In genomic region chr1:203657735-203658134, GRCh38 we compare ENCODE assay signal across 22 cellular contexts. TPM values are rescaled to one million over a fixed set of nuclear protein-coding genes. Genes with fewer than 3 reads are reported as not detected.
DNase-seq lines count a peak whose midpoint lies in the region; ATAC-seq and TF ChIP-seq lines count a peak whose summit lies in the region.
"Had no signal": no experiment of that assay in that cellular context is flagged by ENCODE, and none has a peak within 500 bp of the region (broad histone marks: within the 10 kb centered on the region; RNA-seq: fewer than 3 reads in every experiment).

No MANE protein-coding gene starts in this region.

- ATAC-seq in GM19395 (IDR thresholded peaks at IDR 0.05; ENCODE audit: unreplicated experiment) = no peak
- ATAC-seq: left lung, psoas muscle had no signal

- 80 to 88% methylated on average over 6 to 10 of the region's 10 CpGs for WGBS in transverse colon (ENCODE audit: low coverage in 1 of 2), 2 donors

- in situ Hi-C loops in transverse colon (cut with MboI; ENCODE audit: low pct_ligation_motif_present in 1 of 4, low pct_unique_long_range_greater_than_20kb in 1 of 4, low sequenced_read_pairs in 3 of 4) = no loop called here

- TF ChIP-seq POLR2A in transverse colon (IDR thresholded peaks at IDR 0.05) = no peak

- no peaks in the 10 kb centered on the region for H3K9me3 ChIP-seq in transverse colon
- H3K9me3 ChIP-seq: BE2C, left lung, psoas muscle, upper lobe of left lung had no signal

- CTCF ChIA-PET in activated CD4-positive, alpha-beta memory T cell treated with anti-CD3 and anti-CD28 coated beads for 36 hours (lab: Charles Lee) = no interaction called here

- DNase-seq in activated T-cell treated with anti-CD3 and anti-CD28 coated beads, Interleukin-2, amount 50 U/mL, for 24 hours = no peak
- no peak for DNase-seq in activated T-cell treated with anti-CD3 and anti-CD28 coated beads, Interleukin-2, amount 50 U/mL, for 1 hour
- no peak for DNase-seq in activated CD4-positive, alpha-beta memory T cell treated with anti-CD3 and anti-CD28 coated beads for 36 hours
- DNase-seq in immature natural killer cell = no peak
- DNase-seq in transverse colon = no peak
- DNase-seq in GF-D8 (lab: John Stamatoyannopoulos, UW) = no peak
- no peak for DNase-seq in H7
- DNase-seq: activated CD4-positive, alpha-beta T cell treated with anti-CD3 and anti-CD28 coated beads, Interleukin-2, amount 10 ng/mL, durations not matched to agents 7 days and 5 days; activated naive CD4-positive, alpha-beta T cell treated with anti-CD3 and anti-CD28 coated beads, Interleukin-2, amount 50 U/mL, for 16 hours; BE2C; effector CD8-positive, alpha-beta T cell; left lung; MM.1S; NCI-H1436 treated with DMSO at 0.1 percent for 48 hours; NCI-H2171; NCI-H748 treated with DMSO at 0.1 percent for 48 hours; psoas muscle; stimulated activated CD4-positive, alpha-beta T cell treated with anti-CD3 and anti-CD28 coated beads, Interleukin-4, amount 100 ng/mL, for 1 hour; upper lobe of left lung had no signal

- H3K27ac Mint-ChIP-seq in activated T-cell treated with anti-CD3 and anti-CD28 coated beads, Interleukin-2, amount 50 U/mL, for 24 hours = peak overlapping the region; percentile 63
- peak overlapping the region; percentile 62 for H3K27ac Mint-ChIP-seq in activated CD4-positive, alpha-beta memory T cell treated with anti-CD3 and anti-CD28 coated beads for 36 hours
- peak overlapping the region; percentile 90 to 96 (median 95) for H3K27ac Mint-ChIP-seq in immature natural killer cell
- H3K27ac Mint-ChIP-seq: activated CD4-positive, alpha-beta T cell treated with anti-CD3 and anti-CD28 coated beads, Interleukin-2, amount 10 ng/mL, durations not matched to agents 7 days and 5 days had no signal

- POLR2A ChIA-PET in activated CD4-positive, alpha-beta memory T cell treated with anti-CD3 and anti-CD28 coated beads for 36 hours (lab: Charles Lee) = no interaction called here

- no peaks in the 10 kb centered on the region for H3K36me3 ChIP-seq in transverse colon
- no peaks in the 10 kb centered on the region for H3K36me3 ChIP-seq in H7 (replicated peaks; ENCODE audit: control insufficient read depth, insufficient read depth, low read length)
- H3K36me3 ChIP-seq: BE2C, left lung, upper lobe of left lung had no signal

- H3K9me3 Mint-ChIP-seq in activated T-cell treated with anti-CD3 and anti-CD28 coated beads, Interleukin-2, amount 50 U/mL, for 24 hours = no peaks in the 10 kb centered on the region
- H3K9me3 Mint-ChIP-seq in activated CD4-positive, alpha-beta memory T cell treated with anti-CD3 and anti-CD28 coated beads for 36 hours = no peaks in the 10 kb centered on the region
- H3K9me3 Mint-ChIP-seq in immature natural killer cell = no peaks in the 10 kb centered on the region
- H3K9me3 Mint-ChIP-seq: activated CD4-positive, alpha-beta T cell treated with anti-CD3 and anti-CD28 coated beads, Interleukin-2, amount 10 ng/mL, durations not matched to agents 7 days and 5 days; neural crest cell; stimulated activated naive CD8-positive, alpha-beta T cell treated with anti-CD3 and anti-CD28 coated beads, Interleukin-15, Interleukin-2, amounts not matched to agents 100 ng/mL and 50 ng/mL, for 24 hours had no signal

- intact Hi-C loops in activated CD4-positive, alpha-beta memory T cell treated with anti-CD3 and anti-CD28 coated beads for 36 hours (cut with micrococcal nuclease) = no loop called here
- intact Hi-C loops in transverse colon (cut with DNase I; ENCODE audit: low total_unique reads) = no loop called here

- H3K4me3 ChIP-seq in transverse colon (no peak overlapping the region), H7 (ENCODE audit: insufficient read depth, low read depth, low read length) (no peak overlapping the region)
- H3K4me3 ChIP-seq: left lung, psoas muscle, upper lobe of left lung had no signal

- TF ChIP-seq EP300 in transverse colon (IDR thresholded peaks at IDR 0.05; ENCODE audit: low read depth) = no peak

- H3K27me3 Mint-ChIP-seq in activated T-cell treated with anti-CD3 and anti-CD28 coated beads, Interleukin-2, amount 50 U/mL, for 24 hours = no peaks in the 10 kb centered on the region
- H3K27me3 Mint-ChIP-seq in activated CD4-positive, alpha-beta memory T cell treated with anti-CD3 and anti-CD28 coated beads for 36 hours = no peaks in the 10 kb centered on the region
- peaks cover 0 to 6% (median 2%) of the 10 kb centered on the region in 3 donors for H3K27me3 Mint-ChIP-seq in immature natural killer cell (ENCODE audit: low read depth in 3 of 3)
- H3K27me3 Mint-ChIP-seq: activated CD4-positive, alpha-beta T cell treated with anti-CD3 and anti-CD28 coated beads, Interleukin-2, amount 10 ng/mL, durations not matched to agents 7 days and 5 days; stimulated activated naive CD8-positive, alpha-beta T cell treated with anti-CD3 and anti-CD28 coated beads, Interleukin-15, Interleukin-2, amounts not matched to agents 100 ng/mL and 50 ng/mL, for 24 hours had no signal

- peaks cover 7% of the 10 kb centered on the region for H3K36me3 Mint-ChIP-seq in activated T-cell treated with anti-CD3 and anti-CD28 coated beads, Interleukin-2, amount 50 U/mL, for 24 hours (ENCODE audit: low read depth)
- H3K36me3 Mint-ChIP-seq in activated CD4-positive, alpha-beta memory T cell treated with anti-CD3 and anti-CD28 coated beads for 36 hours = peaks cover 4% of the 10 kb centered on the region
- H3K36me3 Mint-ChIP-seq in immature natural killer cell = peaks cover 0 to 8% (median 0%) of the 10 kb centered on the region in 3 donors

- H3K27me3 ChIP-seq in transverse colon = no peaks in the 10 kb centered on the region
- H3K27me3 ChIP-seq in H7 (ENCODE audit: control insufficient read depth, insufficient read depth, low read length) = no peaks in the 10 kb centered on the region
- H3K27me3 ChIP-seq: BE2C, left lung, upper lobe of left lung had no signal

- H3K27ac ChIP-seq in transverse colon = peak overlapping the region; percentile 45 to 90 (median 56)
- H3K27ac ChIP-seq: psoas muscle, upper lobe of left lung had no signal

- TF ChIP-seq CTCF in transverse colon (IDR thresholded peaks at IDR 0.05) = no peak

- peaks cover 63% of the 10 kb centered on the region for H3K4me1 Mint-ChIP-seq in activated T-cell treated with anti-CD3 and anti-CD28 coated beads, Interleukin-2, amount 50 U/mL, for 24 hours (ENCODE audit: low read depth)
- H3K4me1 Mint-ChIP-seq in activated CD4-positive, alpha-beta memory T cell treated with anti-CD3 and anti-CD28 coated beads for 36 hours (ENCODE audit: low read depth) = peaks cover 66% of the 10 kb centered on the region
- peaks cover 80 to 90% of the 10 kb centered on the region in 2 donors for H3K4me1 Mint-ChIP-seq in immature natural killer cell

- H3K4me3 Mint-ChIP-seq in activated T-cell treated with anti-CD3 and anti-CD28 coated beads, Interleukin-2, amount 50 U/mL, for 24 hours = no peak overlapping the region
- H3K4me3 Mint-ChIP-seq in activated CD4-positive, alpha-beta memory T cell treated with anti-CD3 and anti-CD28 coated beads for 36 hours = no peak overlapping the region
- peak overlapping the region; percentile 48 to 80 (median 54) for H3K4me3 Mint-ChIP-seq in immature natural killer cell
- H3K4me3 Mint-ChIP-seq: activated CD4-positive, alpha-beta T cell treated with anti-CD3 and anti-CD28 coated beads, Interleukin-2, amount 10 ng/mL, durations not matched to agents 7 days and 5 days; neural crest cell; stimulated activated naive CD8-positive, alpha-beta T cell treated with anti-CD3 and anti-CD28 coated beads, Interleukin-15, Interleukin-2, amounts not matched to agents 100 ng/mL and 50 ng/mL, for 24 hours had no signal

- H3K4me1 ChIP-seq in transverse colon = peaks cover 19 to 72% (median 33%) of the 10 kb centered on the region in 4 donors
- H3K4me1 ChIP-seq: BE2C had no signal

RNA-seq across cellular contexts. Expression of gene ATP2B4, which starts 31.1 kb away (rescaled TPM):
- 10 to 100 TPM; 48.1 to 52.7 TPM for total RNA-seq in activated CD4-positive, alpha-beta memory T cell treated with anti-CD3 and anti-CD28 coated beads for 36 hours
- polyA plus RNA-seq in immature natural killer cell = 10 to 100 TPM; 24.5 to 63.1 (median 36.8) TPM
- 100 to 1,000 TPM in 1 of 4 donors, 10 to 100 TPM in 3; 58.4 to 146 (median 79.6) TPM for total RNA-seq in transverse colon
- 26.5 and 32.1 TPM in 2 replicates for total RNA-seq in H7 (2014; rRNA removed; shearing (Covaris generic))

Comparison
In these comparisons a context has a peak if more than half of its experiments do, and no peak if none do; other contexts are left out.
1. H3K4me3 Mint-ChIP-seq: peak in immature natural killer cell (5 of 5); none in activated T-cell treated with anti-CD3 and anti-CD28 coated beads, Interleukin-2, amount 50 U/mL, for 24 hours (single experiment) and activated CD4-positive, alpha-beta memory T cell treated with anti-CD3 and anti-CD28 coated beads for 36 hours (single experiment).
2. Peak in every context shown above with its lines, with median percentiles within 50 percentile points of each other: H3K27ac Mint-ChIP-seq.